Comparison of ENCODE assay signal across 8 cellular contexts in the genomic region with DNA sequence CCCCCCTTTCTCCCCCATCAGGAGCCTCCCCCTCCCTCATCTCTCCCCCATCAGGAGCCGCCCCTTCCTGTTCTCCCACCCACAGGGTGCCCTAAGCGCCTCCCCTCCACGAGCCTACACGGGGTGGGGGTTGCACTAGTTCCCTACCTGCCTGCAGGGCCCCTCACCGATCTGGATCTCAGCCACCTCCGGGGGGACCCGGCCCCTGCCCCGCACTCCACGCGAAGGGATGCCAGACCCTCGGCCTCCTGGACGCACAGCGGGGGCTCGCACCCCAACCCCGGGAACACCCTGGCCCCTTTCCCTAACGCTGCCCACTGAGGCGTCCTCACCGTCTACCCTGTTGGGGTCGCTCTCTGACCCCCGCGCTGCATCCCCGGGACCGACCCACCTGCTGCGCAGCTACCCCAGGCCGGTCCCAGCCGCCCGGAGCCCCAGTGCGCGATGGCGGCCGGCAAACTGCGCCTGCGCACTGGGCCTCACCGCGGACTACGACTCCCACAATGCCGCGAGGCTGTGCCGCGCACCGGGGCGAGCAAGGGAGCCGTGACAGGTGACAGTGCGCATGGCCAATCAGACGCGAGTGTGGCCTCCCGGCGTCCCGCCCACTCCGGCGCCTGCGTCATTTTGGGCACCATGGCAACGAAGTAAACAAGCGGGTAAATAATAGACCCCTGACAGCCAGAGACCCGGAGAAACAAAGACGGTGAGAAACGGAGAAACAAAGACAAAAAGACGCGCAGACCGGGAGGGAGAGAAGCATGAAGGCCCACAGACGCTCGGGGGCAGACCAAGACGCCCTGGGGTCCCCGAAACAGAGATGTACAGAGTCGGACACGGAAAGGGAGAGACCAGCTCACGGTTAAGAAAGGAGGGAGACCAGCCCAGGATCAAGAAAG. TPM values are rescaled to one million over a fixed set of nuclear protein-coding genes. Genes with fewer than 3 reads are reported as not detected.
DNase-seq lines count a peak whose midpoint lies in the region; ATAC-seq and FAIRE-seq lines count a peak whose summit lies in the region.

TSS of gene ZSCAN18 (minus strand) at position 449 of the 899 bp plus-strand sequence. CDS start 7,964 bp downstream, outside the sequence.

- peak within 1 kb of the TSS; percentile 100 for H3K27ac Mint-ChIP-seq in CD4-positive, CD25-positive, alpha-beta regulatory T cell

- no peaks in the 10 kb centered on the region for H3K27me3 ChIP-seq in CD4-positive, CD25-positive, alpha-beta regulatory T cell (ENCODE audit: control insufficient read depth, insufficient read depth, low read length)
- no peaks in the 10 kb centered on the region for H3K27me3 ChIP-seq in small intestine (ENCODE audit: control insufficient read depth in 2 of 2, insufficient read depth in 2 of 2, low read length in 2 of 2)

- H3K4me1 Mint-ChIP-seq in CD4-positive, CD25-positive, alpha-beta regulatory T cell = peaks cover 5 to 20% (median 8%) of the 10 kb centered on the region in 4 donors

- H3K36me3 Mint-ChIP-seq in CD4-positive, CD25-positive, alpha-beta regulatory T cell = peaks cover 12% of the 10 kb centered on the region

- peaks cover 25 to 69% of the 10 kb centered on the region in 2 experiments for H3K9me3 ChIP-seq in CD4-positive, CD25-positive, alpha-beta regulatory T cell (ENCODE audit: control insufficient read depth in 2 of 2, low read length in 2 of 2)
- peaks cover 8% of the 10 kb centered on the region for H3K9me3 ChIP-seq in small intestine (ENCODE audit: control insufficient read depth, low read depth)

- DNase-seq in CD4-positive, CD25-positive, alpha-beta regulatory T cell = peak; percentile 85 to 97 (median 90)
- DNase-seq in NCI-H187 treated with DMSO at 0.1 percent for 48 hours (lab: John Stamatoyannopoulos, UW) (peak; percentile 50), caudate nucleus (lab: John Stamatoyannopoulos, UW) (peak; percentile 85 to 99 (median 95)), iPS-NIHi7 (ENCODE audit: extremely low spot score) (peak; percentile 100), small intestine (peak; percentile 95)
- peak; percentile 86 to 92 (median 90) for DNase-seq in activated CD4-positive, CD25-positive, alpha-beta regulatory T cell (lab: John Stamatoyannopoulos, UW)

- FAIRE-seq in small intestine (lab: Jason Lieb, UNC) = no peak

- peaks cover 0 to 38% (median 12%) of the 10 kb centered on the region in 7 donors for H3K9me3 Mint-ChIP-seq in CD4-positive, CD25-positive, alpha-beta regulatory T cell

- H3K4me3 Mint-ChIP-seq in CD4-positive, CD25-positive, alpha-beta regulatory T cell = peak within 1 kb of the TSS; percentile 81 to 95 (median 91)

- peaks cover 12% of the 10 kb centered on the region for H3K4me1 ChIP-seq in CD4-positive, CD25-positive, alpha-beta regulatory T cell (ENCODE audit: control insufficient read depth, insufficient read depth, low read length, poor library complexity, severe bottlenecking)
- H3K4me1 ChIP-seq in small intestine (ENCODE audit: control insufficient read depth in 2 of 2, insufficient read depth in 1 of 2, low read depth in 1 of 2, low read length in 1 of 2) = no peaks in the 10 kb centered on the region

- peaks cover 5% of the 10 kb centered on the region for H3K27me3 Mint-ChIP-seq in CD4-positive, CD25-positive, alpha-beta regulatory T cell

- ATAC-seq in CD4-positive, CD25-positive, alpha-beta regulatory T cell (ENCODE audit: low read depth in 2 of 2) = peak; percentile 96 to 97
- ATAC-seq in GM21723 (IDR thresholded peaks at IDR 0.05; ENCODE audit: unreplicated experiment) (peak; percentile 51), HG03521 (IDR thresholded peaks at IDR 0.05; ENCODE audit: unreplicated experiment) (no peak)

- 1 to 2% (median 1%) methylated on average over 62 to 67 of the region's 67 CpGs for WGBS in small intestine, 3 donors

- H3K4me3 ChIP-seq in CD4-positive, CD25-positive, alpha-beta regulatory T cell (ENCODE audit: low read depth, low read length) = peak within 1 kb of the TSS; percentile 77
- peak within 1 kb of the TSS; percentile 66 to 78 for H3K4me3 ChIP-seq in small intestine (ENCODE audit: low read depth in 1 of 2, low read length in 2 of 2)

- H3K36me3 ChIP-seq in CD4-positive, CD25-positive, alpha-beta regulatory T cell (ENCODE audit: control insufficient read depth, insufficient read depth, low read length) = peaks cover 4% of the 10 kb centered on the region
- H3K36me3 ChIP-seq in small intestine (ENCODE audit: control insufficient read depth in 2 of 2, insufficient read depth in 2 of 2, low read length in 2 of 2) = no peaks in the 10 kb centered on the region

- H3K27ac ChIP-seq in CD4-positive, CD25-positive, alpha-beta regulatory T cell (ENCODE audit: insufficient read depth, low read length, poor library complexity, severe bottlenecking) = peak within 1 kb of the TSS; percentile 99
- H3K27ac ChIP-seq in caudate nucleus (ENCODE audit: low read depth, low read length) (peak within 1 kb of the TSS; percentile 96), small intestine (ENCODE audit: low read depth in 1 of 2, low read length in 1 of 2) (peak within 1 kb of the TSS; percentile 69 to 100)

RNA-seq across cellular contexts. Expression of gene ZSCAN18, which starts in this region (rescaled TPM):
- 13.4 TPM for total RNA-seq in CD4-positive, CD25-positive, alpha-beta regulatory T cell
- 10 to 100 TPM in 2 of 4 donors, 1 to 10 TPM in 2; 3.9 to 17.7 (median 12.0) TPM for polyA plus RNA-seq in CD4-positive, CD25-positive, alpha-beta regulatory T cell
- polyA plus RNA-seq in small intestine = 10 to 100 TPM in 1 of 3 donors, 1 to 10 TPM in 2; 6.3 to 28.0 (median 8.9) TPM

Comparison
In these comparisons a context has a peak if more than half of its experiments do, and no peak if none do; other contexts are left out.
1. DNase-seq: peak in every context shown above with its lines; median percentile 100 in iPS-NIHi7; 95 in caudate nucleus; 95 in small intestine; 90 in CD4-positive, CD25-positive, alpha-beta regulatory T cell; 90 in activated CD4-positive, CD25-positive, alpha-beta regulatory T cell; 50 in NCI-H187 treated with DMSO at 0.1 percent for 48 hours.